Comparison of ENCODE assay signal across 1 cellular context in genomic region chr3:15377961-15378791, GRCh38.
TF ChIP-seq lines count a peak whose summit lies in the region.

No MANE protein-coding gene starts in this region.

TF ChIP-seq in IMR-90, 13 proteins besides CTCF, POLR2A, EP300 and RAD21 (continued from another document):
- TF ChIP-seq, protein P1, sequence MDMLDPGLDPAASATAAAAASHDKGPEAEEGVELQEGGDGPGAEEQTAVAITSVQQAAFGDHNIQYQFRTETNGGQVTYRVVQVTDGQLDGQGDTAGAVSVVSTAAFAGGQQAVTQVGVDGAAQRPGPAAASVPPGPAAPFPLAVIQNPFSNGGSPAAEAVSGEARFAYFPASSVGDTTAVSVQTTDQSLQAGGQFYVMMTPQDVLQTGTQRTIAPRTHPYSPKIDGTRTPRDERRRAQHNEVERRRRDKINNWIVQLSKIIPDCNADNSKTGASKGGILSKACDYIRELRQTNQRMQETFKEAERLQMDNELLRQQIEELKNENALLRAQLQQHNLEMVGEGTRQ (IDR thresholded peaks at IDR 0.05; ENCODE audit: low read depth, low read length) = peak; percentile 12; the same call in 1 of the 2 replicates
- no peak for TF ChIP-seq MAFK (IDR thresholded peaks at IDR 0.05; ENCODE audit: low read depth, low read length)
- peak; percentile 98 for TF ChIP-seq SMC3 (IDR thresholded peaks at IDR 0.05; ENCODE audit: low read depth, low read length)
- peak; percentile 21; the same call in 1 of the 2 replicates for TF ChIP-seq MAZ (IDR thresholded peaks at IDR 0.05; ENCODE audit: borderline replicate concordance, low read depth, low read length)
